ENCODE assay signal across 1 cellular context in the genomic region with DNA sequence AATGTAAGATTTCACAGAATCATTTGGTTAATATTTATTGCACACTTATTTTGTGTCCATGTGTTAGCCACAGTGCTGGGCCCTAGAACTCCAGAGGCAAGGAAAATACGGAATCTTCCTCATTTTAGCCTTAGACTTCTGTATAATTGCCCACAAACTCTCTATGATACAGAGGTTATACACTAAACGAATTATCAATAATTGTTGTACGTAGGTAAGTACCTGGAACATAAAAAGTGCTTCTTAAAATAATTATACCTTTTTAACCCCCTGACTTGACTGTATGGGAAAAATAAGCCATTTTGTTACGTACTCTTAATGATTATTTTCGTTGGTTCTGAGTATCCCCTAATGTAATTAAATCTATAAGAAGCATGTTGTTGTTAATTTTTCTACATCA.
TF ChIP-seq lines count a peak whose summit lies in the region.

No MANE protein-coding gene starts in this region.

TF ChIP-seq in GM12878, 131 proteins besides CTCF, POLR2A, EP300 and RAD21:
- TF ChIP-seq MXI1 (IDR thresholded peaks at IDR 0.05; ENCODE audit: low read depth, low read length) (no peak), NFIC (IDR thresholded peaks at IDR 0.05; ENCODE audit: low read depth, low read length) (no peak), SIN3A (IDR thresholded peaks at IDR 0.05; ENCODE audit: low read depth, low read length) (no peak), SMAD5 (IDR thresholded peaks at IDR 0.05; ENCODE audit: low read depth) (no peak), SRF (IDR thresholded peaks at IDR 0.05; ENCODE audit: low read depth in 2 of 2, low read length in 2 of 2) (no peak)
